In genomic region chr19:38690832-38691231, GRCh38 we compare ENCODE assay signal across 13 cellular contexts. TPM values are rescaled to one million over a fixed set of nuclear protein-coding genes. Genes with fewer than 3 reads are reported as not detected.
A peak's percentile ranks its signal among the peaks of the same experiment; 100 is the strongest.
DNase-seq lines count a peak whose midpoint lies in the region; ATAC-seq, FAIRE-seq and TF ChIP-seq lines count a peak whose summit lies in the region.
"Had no signal": no experiment of that assay in that cellular context is flagged by ENCODE, and none has a peak within 500 bp of the region (broad histone marks: within the 10 kb centered on the region; RNA-seq: fewer than 3 reads in every experiment).

No MANE protein-coding gene starts in this region.

- H3K4me1 Mint-ChIP-seq in astrocyte (ENCODE audit: low read depth, unreplicated experiment), result peaks cover 74% of the 10 kb centered on the region
- peaks cover 83% of the 10 kb centered on the region for H3K4me1 Mint-ChIP-seq in stimulated activated memory B cell treated with anti-CD40 and anti-IgM and Interleukin-4, amounts not matched to agents 10 μg/mL and 1 μg/mL and 100 μg/mL, for 72 hours

- WGBS in GM23248 (ENCODE audit: low coverage in 1 of 2, low lambda C conversion rate in 2 of 2, missing lambda C conversion rate in 2 of 2), 2 experiments, result 89 to 94% methylated on average over 7 of the region's 7 CpGs

- no peak overlapping the region for H3K4me3 Mint-ChIP-seq in astrocyte (ENCODE audit: unreplicated experiment)
- no peak overlapping the region for H3K4me3 Mint-ChIP-seq in stimulated activated memory B cell treated with anti-CD40 and anti-IgM and Interleukin-4, amounts not matched to agents 10 μg/mL and 1 μg/mL and 100 μg/mL, for 72 hours

- H3K36me3 ChIP-seq in GM23248 (ENCODE audit: low read depth), result no peaks in the 10 kb centered on the region
- peaks cover under 1% of the 10 kb centered on the region for H3K36me3 ChIP-seq in astrocyte (ENCODE audit: insufficient read depth, low read length)
- H3K36me3 ChIP-seq in lower lobe of right lung, result peaks cover 13% of the 10 kb centered on the region
- no peaks in the 10 kb centered on the region for H3K36me3 ChIP-seq in mucosa of descending colon (ENCODE audit: low read depth)
- H3K36me3 ChIP-seq: cardiac muscle cell had no signal

- H3K27ac Mint-ChIP-seq in astrocyte (ENCODE audit: unreplicated experiment), result peak overlapping the region; percentile 75
- H3K27ac Mint-ChIP-seq in stimulated activated memory B cell treated with anti-CD40 and anti-IgM and Interleukin-4, amounts not matched to agents 10 μg/mL and 1 μg/mL and 100 μg/mL, for 72 hours, result peak overlapping the region; percentile 37

- peaks cover 88% of the 10 kb centered on the region for H3F3A ChIP-seq in GM23248 (ENCODE audit: insufficient read depth)

- no peak for TF ChIP-seq CTCF in astrocyte (IDR thresholded peaks at IDR 0.05; ENCODE audit: insufficient read depth, low read depth, low read length)
- TF ChIP-seq CTCF in lower lobe of right lung (IDR thresholded peaks at IDR 0.05), result no peak
- no peak for TF ChIP-seq CTCF in mucosa of descending colon (IDR thresholded peaks at IDR 0.05)

- H3K79me2 ChIP-seq in GM23248 (ENCODE audit: insufficient read depth) (peaks cover 98% of the 10 kb centered on the region), astrocyte (ENCODE audit: insufficient read depth, low read length) (peaks cover 92% of the 10 kb centered on the region)

- in situ Hi-C loops in GM23248 (cut with MboI), result no loop called here

- no peak overlapping the region for H3K4me2 ChIP-seq in GM23248 (ENCODE audit: unreplicated experiment)
- H3K4me2 ChIP-seq in astrocyte (ENCODE audit: low read length), result no peak overlapping the region

- H3K9me2 ChIP-seq in GM23248 (ENCODE audit: insufficient read depth), result no peaks in the 10 kb centered on the region

- H3K27me3 ChIP-seq in GM23248 (replicated peaks; ENCODE audit: insufficient read depth) (no peaks in the 10 kb centered on the region), astrocyte (ENCODE audit: insufficient read depth, low read length) (no peaks in the 10 kb centered on the region), lower lobe of right lung (ENCODE audit: low read depth) (no peaks in the 10 kb centered on the region)
- H3K27me3 ChIP-seq: cardiac muscle cell had no signal

- peaks cover 2% of the 10 kb centered on the region for H3K9me3 Mint-ChIP-seq in astrocyte (ENCODE audit: unreplicated experiment)
- H3K9me3 Mint-ChIP-seq in stimulated activated memory B cell treated with anti-CD40 and anti-IgM and Interleukin-4, amounts not matched to agents 10 μg/mL and 1 μg/mL and 100 μg/mL, for 72 hours, result no peaks in the 10 kb centered on the region

- no peak for FAIRE-seq in astrocyte (lab: Jason Lieb, UNC)

- intact Hi-C loops in lower lobe of right lung (cut with DNase I), result no loop called here
- intact Hi-C loops in mucosa of descending colon (cut with DNase I, micrococcal nuclease), result no loop called here

- no peak for ATAC-seq in lower lobe of right lung
- ATAC-seq in stimulated activated memory B cell treated with anti-CD40 and anti-IgM and Interleukin-4, amounts not matched to agents 10 μg/mL and 1 μg/mL and 100 μg/mL, for 72 hours, result no peak
- ATAC-seq in HG03439 (IDR thresholded peaks at IDR 0.05; ENCODE audit: unreplicated experiment), result no peak
- ATAC-seq in mucosa of descending colon, result no peak

- peaks cover 21% of the 10 kb centered on the region for H3K36me3 Mint-ChIP-seq in astrocyte (ENCODE audit: low read depth, unreplicated experiment)
- peaks cover 5% of the 10 kb centered on the region for H3K36me3 Mint-ChIP-seq in stimulated activated memory B cell treated with anti-CD40 and anti-IgM and Interleukin-4, amounts not matched to agents 10 μg/mL and 1 μg/mL and 100 μg/mL, for 72 hours

- H3K4me1 ChIP-seq in GM23248 (ENCODE audit: insufficient read depth) (peaks cover 71% of the 10 kb centered on the region), astrocyte (ENCODE audit: insufficient read depth, low read length) (peaks cover 54% of the 10 kb centered on the region), lower lobe of right lung (peaks cover 99% of the 10 kb centered on the region), mucosa of descending colon (ENCODE audit: low read depth) (peaks cover 78% of the 10 kb centered on the region)

- no peak overlapping the region for H3K4me3 ChIP-seq in GM23248
- no peak overlapping the region for H3K4me3 ChIP-seq in astrocyte (ENCODE audit: insufficient read depth, low read depth, low read length)
- H3K4me3 ChIP-seq in lower lobe of right lung, result no peak overlapping the region
- no peak overlapping the region for H3K4me3 ChIP-seq in mucosa of descending colon
- H3K4me3 ChIP-seq: cardiac muscle cell had no signal

- peak overlapping the region; percentile 94 for H3K27ac ChIP-seq in GM23248
- H3K27ac ChIP-seq in astrocyte (ENCODE audit: low read depth, low read length), result peak overlapping the region; percentile 98
- peak overlapping the region; percentile 79 for H3K27ac ChIP-seq in lower lobe of right lung

- H3K9me3 ChIP-seq in GM23248 (ENCODE audit: low read depth) (no peaks in the 10 kb centered on the region), astrocyte (ENCODE audit: insufficient read depth, low read depth, low read length) (no peaks in the 10 kb centered on the region), lower lobe of right lung (no peaks in the 10 kb centered on the region), mucosa of descending colon (no peaks in the 10 kb centered on the region)

- H3K9ac ChIP-seq in GM23248 (0 out of 2 replicates have a peak overlapping the region, but pooled peaks have one; percentile 45), astrocyte (ENCODE audit: low read length) (peak overlapping the region; percentile 1)

- DNase-seq in GM23248 (no peak), astrocyte (ENCODE audit: low read depth) (no peak), lower lobe of right lung (no peak), mucosa of descending colon (no peak), HuH-7.5 (ENCODE audit: low spot score) (no peak), DMS 273 treated with DMSO at 0.1 percent for 48 hours (lab: John Stamatoyannopoulos, UW) (no peak)
- DNase-seq: DMS153; midbrain; NCI-H1694 treated with DMSO at 0.1 percent for 48 hours; stimulated activated naive CD4-positive, alpha-beta T cell had no signal

- H4K20me1 ChIP-seq in GM23248 (ENCODE audit: insufficient read depth) (no peaks in the 10 kb centered on the region), astrocyte (ENCODE audit: insufficient read depth, low read length) (peaks cover 3% of the 10 kb centered on the region)

- no peaks in the 10 kb centered on the region for H3K27me3 Mint-ChIP-seq in astrocyte (ENCODE audit: low read depth, unreplicated experiment)
- H3K27me3 Mint-ChIP-seq in stimulated activated memory B cell treated with anti-CD40 and anti-IgM and Interleukin-4, amounts not matched to agents 10 μg/mL and 1 μg/mL and 100 μg/mL, for 72 hours, result no peaks in the 10 kb centered on the region

- H2AFZ ChIP-seq in GM23248 (no peak overlapping the region), astrocyte (ENCODE audit: low read depth, low read length) (no peak overlapping the region)

RNA-seq across cellular contexts. Expression of gene ACTN4, which starts 43.4 kb away (rescaled TPM):
- total RNA-seq in GM23248 (2014; rRNA removed; shearing (Covaris generic)), result 467 and 477 TPM in 2 replicates
- polyA plus RNA-seq in GM23248 (2016; fragmentation: Nextera tagmentation; extraction: Ambion mirVana), result 84.6 and 85.7 TPM in 2 replicates
- total RNA-seq in astrocyte (805 and 879 TPM in 2 replicates), lower lobe of right lung (454 TPM), mucosa of descending colon (1,000 to 10,000 TPM in 2 of 3 donors, 100 to 1,000 TPM in 1; 566 to 1,080 (median 1,014) TPM)

RNA-seq across cellular contexts. Expression of gene CAPN12, which starts 53.4 kb away (rescaled TPM):
- 0.11 and 0.89 TPM in 2 replicates for total RNA-seq in GM23248 (2014; rRNA removed; shearing (Covaris generic))
- polyA plus RNA-seq in GM23248 (2016; fragmentation: Nextera tagmentation; extraction: Ambion mirVana), result 0.21 and 0.30 TPM in 2 replicates
- total RNA-seq in astrocyte (4.6 and 6.0 TPM in 2 replicates), lower lobe of right lung (18.2 TPM), mucosa of descending colon (10 to 100 TPM in 2 of 3 donors, 1 to 10 TPM in 1; 3.1 to 15.9 (median 14.9) TPM)
